8 cellular contexts compared by ENCODE assay signal in the genomic region with DNA sequence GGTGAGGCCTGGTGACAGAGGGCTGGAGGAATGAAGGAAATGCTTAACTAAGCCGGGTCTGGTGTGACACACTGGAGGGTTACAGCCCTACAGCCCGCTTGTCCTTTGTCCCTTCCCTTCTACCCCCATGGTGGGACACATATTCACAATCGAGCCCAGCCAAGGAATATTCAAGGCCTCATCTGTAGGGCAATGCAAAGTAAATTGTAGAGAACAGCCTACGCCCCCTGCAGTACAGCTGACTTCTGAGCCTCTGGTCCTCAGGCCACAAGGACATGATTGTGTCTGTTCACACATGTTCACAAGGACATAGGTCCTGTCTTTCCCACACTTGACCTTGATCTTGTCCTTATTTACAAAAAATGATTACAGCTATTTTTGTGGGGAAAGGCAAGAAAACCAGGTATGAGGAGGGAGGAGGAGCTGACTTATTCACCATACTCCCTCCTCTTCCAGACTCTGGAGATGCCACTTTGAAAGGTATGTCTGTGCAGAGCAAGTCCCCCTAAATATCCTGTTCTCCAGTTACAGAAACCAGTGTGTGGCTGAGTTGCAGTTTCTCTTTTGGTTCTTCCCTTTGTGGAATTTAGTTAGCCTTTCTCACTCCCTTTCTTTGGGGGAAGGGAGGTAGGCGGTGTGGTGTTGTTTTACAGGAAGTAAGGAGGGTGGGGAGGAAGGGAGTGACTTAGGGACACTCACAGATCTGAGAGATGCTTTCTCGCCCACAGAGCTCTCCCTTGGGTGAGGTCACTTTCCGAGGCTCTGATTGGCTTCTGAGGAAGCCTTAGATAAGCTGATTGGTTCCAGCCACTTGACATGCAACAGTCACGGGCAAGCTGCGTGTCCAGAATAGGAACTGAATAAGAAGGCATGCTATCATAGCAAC. TPM values are rescaled to one million over a fixed set of nuclear protein-coding genes. Genes with fewer than 3 reads are reported as not detected.
DNase-seq lines count a peak whose midpoint lies in the region; ATAC-seq, FAIRE-seq and TF ChIP-seq lines count a peak whose summit lies in the region.

No MANE protein-coding gene starts in this region.

- H3K36me3 Mint-ChIP-seq in activated T-helper 1 cell treated with anti-CD3 and anti-CD28 coated beads, Interleukin-12 subunit alpha, Interleukin-12 subunit beta, Interleukin-2, Interleukin-4 antibody, amounts not matched to agents 30 ng/mL and 10 ng/mL and 1 ng/mL, durations not matched to agents 14 hours and 24 hours and 36 hours (ENCODE audit: low read depth), result no peaks in the 10 kb centered on the region
- no peaks in the 10 kb centered on the region for H3K36me3 Mint-ChIP-seq in natural killer cell treated with Interleukin-12 subunit alpha and Interleukin-12 subunit beta and Interleukin-15 and Interleukin-18, amount 100 ng/mL, for 72 hours

- H3K4me1 Mint-ChIP-seq in activated T-helper 1 cell treated with anti-CD3 and anti-CD28 coated beads, Interleukin-12 subunit alpha, Interleukin-12 subunit beta, Interleukin-2, Interleukin-4 antibody, amounts not matched to agents 30 ng/mL and 10 ng/mL and 1 ng/mL, durations not matched to agents 14 hours and 24 hours and 36 hours (ENCODE audit: low read depth), result peaks cover 9% of the 10 kb centered on the region
- H3K4me1 Mint-ChIP-seq in natural killer cell treated with Interleukin-12 subunit alpha and Interleukin-12 subunit beta and Interleukin-15 and Interleukin-18, amount 100 ng/mL, for 72 hours (ENCODE audit: low read depth in 2 of 2), result peaks cover 20 to 32% of the 10 kb centered on the region in 2 donors

- peak overlapping the region; percentile 44 for H3K4me3 ChIP-seq in fibroblast of the aortic adventitia (ENCODE audit: low read depth, low read length)

- TF ChIP-seq CTCF in fibroblast of the aortic adventitia (IDR thresholded peaks at IDR 0.05; ENCODE audit: insufficient read depth, low read length), result peak; percentile 34

- H3K27ac Mint-ChIP-seq in activated T-helper 1 cell treated with anti-CD3 and anti-CD28 coated beads, Interleukin-12 subunit alpha, Interleukin-12 subunit beta, Interleukin-2, Interleukin-4 antibody, amounts not matched to agents 30 ng/mL and 10 ng/mL and 1 ng/mL, durations not matched to agents 14 hours and 24 hours and 36 hours, result no peak overlapping the region
- H3K27ac Mint-ChIP-seq in natural killer cell treated with Interleukin-12 subunit alpha and Interleukin-12 subunit beta and Interleukin-15 and Interleukin-18, amount 100 ng/mL, for 72 hours, result no peak overlapping the region

- H3K9me3 Mint-ChIP-seq in activated T-helper 1 cell treated with anti-CD3 and anti-CD28 coated beads, Interleukin-12 subunit alpha, Interleukin-12 subunit beta, Interleukin-2, Interleukin-4 antibody, amounts not matched to agents 30 ng/mL and 10 ng/mL and 1 ng/mL, durations not matched to agents 14 hours and 24 hours and 36 hours, result no peaks in the 10 kb centered on the region
- no peaks in the 10 kb centered on the region for H3K9me3 Mint-ChIP-seq in natural killer cell treated with Interleukin-12 subunit alpha and Interleukin-12 subunit beta and Interleukin-15 and Interleukin-18, amount 100 ng/mL, for 72 hours

- no peaks in the 10 kb centered on the region for H3K27me3 Mint-ChIP-seq in activated T-helper 1 cell treated with anti-CD3 and anti-CD28 coated beads, Interleukin-12 subunit alpha, Interleukin-12 subunit beta, Interleukin-2, Interleukin-4 antibody, amounts not matched to agents 30 ng/mL and 10 ng/mL and 1 ng/mL, durations not matched to agents 14 hours and 24 hours and 36 hours (ENCODE audit: insufficient read depth)
- H3K27me3 Mint-ChIP-seq in natural killer cell treated with Interleukin-12 subunit alpha and Interleukin-12 subunit beta and Interleukin-15 and Interleukin-18, amount 100 ng/mL, for 72 hours, result no peaks in the 10 kb centered on the region

- peak; percentile 90 for FAIRE-seq in RCC 7860 (lab: Jason Lieb, UNC)

- DNase-seq in DMS153 treated with DMSO at 0.1 percent for 48 hours (lab: John Stamatoyannopoulos, UW; ENCODE audit: unreplicated experiment) (peak; percentile 99), HuH-7.5 (ENCODE audit: low spot score) (peak; percentile 37), RCC 7860 (ENCODE audit: low spot score) (peak; percentile 98), fibroblast of the aortic adventitia (ENCODE audit: low read depth) (peak; percentile 100), stromal cell of bone marrow (ENCODE audit: low read depth) (peak; percentile 100)
- peak; percentile 87 for DNase-seq in activated T-helper 1 cell treated with anti-CD3 and anti-CD28 coated beads, Interleukin-12 subunit alpha, Interleukin-12 subunit beta, Interleukin-2, Interleukin-4 antibody, amounts not matched to agents 30 ng/mL and 10 ng/mL and 1 ng/mL, durations not matched to agents 14 hours and 24 hours and 36 hours (ENCODE audit: low spot score)
- peak; percentile 93 for DNase-seq in natural killer cell treated with Interleukin-12 subunit alpha and Interleukin-12 subunit beta and Interleukin-15 and Interleukin-18, amount 100 ng/mL, for 72 hours (ENCODE audit: low spot score)

- no peak overlapping the region for H3K4me3 Mint-ChIP-seq in activated T-helper 1 cell treated with anti-CD3 and anti-CD28 coated beads, Interleukin-12 subunit alpha, Interleukin-12 subunit beta, Interleukin-2, Interleukin-4 antibody, amounts not matched to agents 30 ng/mL and 10 ng/mL and 1 ng/mL, durations not matched to agents 14 hours and 24 hours and 36 hours
- H3K4me3 Mint-ChIP-seq in natural killer cell treated with Interleukin-12 subunit alpha and Interleukin-12 subunit beta and Interleukin-15 and Interleukin-18, amount 100 ng/mL, for 72 hours, result no peak overlapping the region

- intact Hi-C loops in activated T-helper 1 cell treated with anti-CD3 and anti-CD28 coated beads, Interleukin-12 subunit alpha, Interleukin-12 subunit beta, Interleukin-2, Interleukin-4 antibody, amounts not matched to agents 30 ng/mL and 10 ng/mL and 1 ng/mL, durations not matched to agents 14 hours and 24 hours and 36 hours (cut with micrococcal nuclease), result loop anchor here (1.0 kb wide), 4 partner anchors 15 to 57 kb away; partner anchors contain the start of genes ANKRD34A, POLR3GL, RBM8A and TXNIP

- ATAC-seq in GM21529 (IDR thresholded peaks at IDR 0.05; ENCODE audit: unreplicated experiment), result peak; percentile 82
- ATAC-seq in natural killer cell treated with Interleukin-12 subunit alpha and Interleukin-12 subunit beta and Interleukin-15 and Interleukin-18, amount 100 ng/mL, for 72 hours, result peak; percentile 93

RNA-seq across cellular contexts. Expression of gene POLR3GL, which starts 14.6 kb away (rescaled TPM):
- total RNA-seq in activated T-helper 1 cell treated with anti-CD3 and anti-CD28 coated beads, Interleukin-12 subunit alpha, Interleukin-12 subunit beta, Interleukin-2, Interleukin-4 antibody, amounts not matched to agents 30 ng/mL and 10 ng/mL and 1 ng/mL, durations not matched to agents 14 hours and 24 hours and 36 hours, result 10.6 and 11.6 TPM in 2 replicates
- total RNA-seq in fibroblast of the aortic adventitia (ENCODE audit: low replicate concordance), result 15.7 and 28.4 TPM in 2 replicates
- 10 to 100 TPM; 17.8 to 26.4 TPM for total RNA-seq in natural killer cell treated with Interleukin-12 subunit alpha and Interleukin-12 subunit beta and Interleukin-15 and Interleukin-18, amount 100 ng/mL, for 72 hours

RNA-seq across cellular contexts. Expression of gene ANKRD34A, which starts 14.7 kb away (rescaled TPM):
- 4.8 and 5.1 TPM in 2 replicates for total RNA-seq in activated T-helper 1 cell treated with anti-CD3 and anti-CD28 coated beads, Interleukin-12 subunit alpha, Interleukin-12 subunit beta, Interleukin-2, Interleukin-4 antibody, amounts not matched to agents 30 ng/mL and 10 ng/mL and 1 ng/mL, durations not matched to agents 14 hours and 24 hours and 36 hours
- 0.65 and 0.99 TPM in 2 replicates for total RNA-seq in fibroblast of the aortic adventitia (ENCODE audit: low replicate concordance)
- 1 to 10 TPM; 1.6 to 9.1 TPM for total RNA-seq in natural killer cell treated with Interleukin-12 subunit alpha and Interleukin-12 subunit beta and Interleukin-15 and Interleukin-18, amount 100 ng/mL, for 72 hours

RNA-seq across cellular contexts. Expression of gene TXNIP, which starts 17.3 kb away (rescaled TPM):
- 107 and 108 TPM in 2 replicates for total RNA-seq in activated T-helper 1 cell treated with anti-CD3 and anti-CD28 coated beads, Interleukin-12 subunit alpha, Interleukin-12 subunit beta, Interleukin-2, Interleukin-4 antibody, amounts not matched to agents 30 ng/mL and 10 ng/mL and 1 ng/mL, durations not matched to agents 14 hours and 24 hours and 36 hours
- 73.0 and 257 TPM in 2 replicates for total RNA-seq in fibroblast of the aortic adventitia (ENCODE audit: low replicate concordance)
- total RNA-seq in natural killer cell treated with Interleukin-12 subunit alpha and Interleukin-12 subunit beta and Interleukin-15 and Interleukin-18, amount 100 ng/mL, for 72 hours, result 100 to 1,000 TPM in 1 of 2 donors, 10 to 100 TPM in 1; 87.8 to 347 TPM

RNA-seq across cellular contexts. Expression of gene LIX1L, which starts 21.3 kb away (rescaled TPM):
- total RNA-seq in activated T-helper 1 cell treated with anti-CD3 and anti-CD28 coated beads, Interleukin-12 subunit alpha, Interleukin-12 subunit beta, Interleukin-2, Interleukin-4 antibody, amounts not matched to agents 30 ng/mL and 10 ng/mL and 1 ng/mL, durations not matched to agents 14 hours and 24 hours and 36 hours, result 30.3 and 32.2 TPM in 2 replicates
- total RNA-seq in fibroblast of the aortic adventitia (ENCODE audit: low replicate concordance), result 50.8 and 73.3 TPM in 2 replicates
- total RNA-seq in natural killer cell treated with Interleukin-12 subunit alpha and Interleukin-12 subunit beta and Interleukin-15 and Interleukin-18, amount 100 ng/mL, for 72 hours, result 10 to 100 TPM; 28.8 to 31.3 TPM

RNA-seq across cellular contexts. Expression of gene HJV, which starts 42.4 kb away (rescaled TPM):
- not detected in 2 replicates for total RNA-seq in activated T-helper 1 cell treated with anti-CD3 and anti-CD28 coated beads, Interleukin-12 subunit alpha, Interleukin-12 subunit beta, Interleukin-2, Interleukin-4 antibody, amounts not matched to agents 30 ng/mL and 10 ng/mL and 1 ng/mL, durations not matched to agents 14 hours and 24 hours and 36 hours
- not detected in 2 replicates for total RNA-seq in fibroblast of the aortic adventitia (ENCODE audit: low replicate concordance)
- not detected for total RNA-seq in natural killer cell treated with Interleukin-12 subunit alpha and Interleukin-12 subunit beta and Interleukin-15 and Interleukin-18, amount 100 ng/mL, for 72 hours

Comparison
In these comparisons a context has a peak if more than half of its experiments do, and no peak if none do; other contexts are left out.
1. Peak in every context shown above with its lines: DNase-seq, ATAC-seq and H3K4me3 ChIP-seq.
2. DNase-seq: peak in every context shown above with its lines; median percentile 100 in fibroblast of the aortic adventitia; 100 in stromal cell of bone marrow; 99 in DMS153 treated with DMSO at 0.1 percent for 48 hours; 98 in RCC 7860; 93 in natural killer cell treated with Interleukin-12 subunit alpha and Interleukin-12 subunit beta and Interleukin-15 and Interleukin-18, amount 100 ng/mL, for 72 hours; 87 in activated T-helper 1 cell treated with anti-CD3 and anti-CD28 coated beads, Interleukin-12 subunit alpha, Interleukin-12 subunit beta, Interleukin-2, Interleukin-4 antibody, amounts not matched to agents 30 ng/mL and 10 ng/mL and 1 ng/mL, durations not matched to agents 14 hours and 24 hours and 36 hours; 37 in HuH-7.5.